ENCODE assay signal across 33 cellular contexts in the genomic region with DNA sequence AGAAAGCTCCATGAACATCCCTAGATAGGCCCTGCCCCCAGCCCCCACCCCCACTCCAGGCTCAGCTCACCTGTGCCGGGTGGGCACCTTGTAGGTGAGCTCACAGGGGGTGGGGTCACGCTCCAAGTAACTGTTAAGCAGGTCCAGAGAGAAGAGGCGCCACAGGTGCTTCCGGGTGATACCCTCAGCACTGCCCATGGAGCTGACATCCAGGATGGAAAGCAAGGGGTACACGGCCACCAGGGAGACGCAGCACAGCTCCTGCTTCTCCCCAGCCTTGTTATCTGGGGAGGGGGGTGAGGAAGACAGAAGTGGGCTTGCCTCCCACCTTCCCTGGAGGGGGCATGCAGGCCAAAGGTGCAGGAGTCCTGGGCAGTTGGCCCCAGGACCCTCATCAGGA. TPM values are rescaled to one million over a fixed set of nuclear protein-coding genes. Genes with fewer than 3 reads are reported as not detected.
"Had no signal": no experiment of that assay in that cellular context is flagged by ENCODE, and none has a peak within 500 bp of the region (broad histone marks: within the 10 kb centered on the region; RNA-seq: fewer than 3 reads in every experiment).

No MANE protein-coding gene starts in this region.

- DNase-seq: Karpas-422, KBM-7, MM.1S, NCI-H1092, NCI-H1105, NCI-H1417 treated with DMSO at 0.1 percent for 48 hours, NCI-H1436 treated with DMSO at 0.1 percent for 48 hours, NCI-H1694 treated with DMSO at 0.1 percent for 48 hours, NCI-H187 treated with DMSO at 0.1 percent for 48 hours, NCI-H2029, NCI-H2081, NCI-H2171 treated with DMSO at 0.1 percent for 48 hours, NCI-H2227 treated with DMSO at 0.1 percent for 48 hours, NCI-H345, NCI-H446, NCI-H510A treated with DMSO at 0.1 percent for 48 hours, NCI-H524 treated with DMSO at 0.1 percent for 48 hours, NCI-H526 treated with DMSO at 0.1 percent for 48 hours, NCI-H748 treated with DMSO at 0.1 percent for 48 hours, NCI-H82, OCI-M1, PC-3, RPMI8226, SHP77 treated with DMSO at 0.1 percent for 48 hours, SK-N-SH, SW 1271 had no signal

- H3K4me2 ChIP-seq: KMS-11, SK-N-SH had no signal

- H3K4me1 ChIP-seq: Peyer's patch, SJSA1 had no signal

- H3K36me3 ChIP-seq: Peyer's patch, SJSA1 had no signal

- H3K9ac ChIP-seq: KMS-11, SK-N-SH had no signal

- ATAC-seq: PC-3 had no signal

- H3K9me3 ChIP-seq: Peyer's patch, SJSA1, SK-N-SH had no signal

- H3K4me3 ChIP-seq: Peyer's patch, SJSA1 had no signal

- H3K27me3 ChIP-seq: Peyer's patch had no signal

- H3K27ac ChIP-seq: KMS-11, Peyer's patch, SJSA1 had no signal

RNA-seq across cellular contexts. Expression of gene CFAP65, which starts 21.9 kb away (rescaled TPM):
- total RNA-seq: LHCN-M2, MCF 10A, NCI-H460, Right ventricle myocardium superior, SJSA1 had no signal

RNA-seq across cellular contexts. Expression of gene CRYBA2, which starts 26.2 kb away (rescaled TPM):
- total RNA-seq: LHCN-M2, MCF 10A, NCI-H460, Right ventricle myocardium superior, SJSA1 had no signal
- polyA plus RNA-seq: SK-N-SH had no signal

RNA-seq across cellular contexts. Expression of gene FEV, which starts 34.5 kb away (rescaled TPM):
- total RNA-seq: LHCN-M2, MCF 10A, NCI-H460, Right ventricle myocardium superior, SJSA1 had no signal

RNA-seq across cellular contexts. Expression of gene IHH, which starts 41.3 kb away (rescaled TPM):
- total RNA-seq: LHCN-M2, MCF 10A, NCI-H460, Right ventricle myocardium superior had no signal

RNA-seq across cellular contexts. Expression of gene CDK5R2, which starts 60.0 kb away (rescaled TPM):
- total RNA-seq: MCF 10A, Right ventricle myocardium superior, SJSA1 had no signal
